ENCODE assay signal across 8 cellular contexts in genomic region chr7:25856056-25856780, GRCh38.
DNase-seq lines count a peak whose midpoint lies in the region; ATAC-seq and TF ChIP-seq lines count a peak whose summit lies in the region.

No MANE protein-coding gene starts in this region.

- TF ChIP-seq POLR2A in ovary (IDR thresholded peaks at IDR 0.05) = no peak

- no peak for TF ChIP-seq EP300 in ovary (IDR thresholded peaks at IDR 0.05)

- peak overlapping the region in 1 of 2 donors; percentile 32 for H3K27ac ChIP-seq in ovary

- no peak for ATAC-seq in HG03439 (IDR thresholded peaks at IDR 0.05; ENCODE audit: unreplicated experiment)

- intact Hi-C loops in ovary (cut with DNase I) = no loop called here

- H3K4me1 ChIP-seq in ovary (ENCODE audit: insufficient read depth) = peaks cover 7% of the 10 kb centered on the region

- H3K9me3 ChIP-seq in ovary = no peaks in the 10 kb centered on the region

- WGBS in ovary, 3 donors = 28 to 42% (median 34%) methylated on average over 18 of the region's 18 CpGs

- TF ChIP-seq CTCF in GM06990 (IDR thresholded peaks at IDR 0.05; ENCODE audit: insufficient read depth, low read length, poor library complexity, severe bottlenecking) (no peak), cardiac fibroblast (IDR thresholded peaks at IDR 0.05; ENCODE audit: low read depth, low read length) (no peak), ovary (IDR thresholded peaks at IDR 0.05) (no peak)

- no peaks in the 10 kb centered on the region for H3K36me3 ChIP-seq in GM06990 (ENCODE audit: control insufficient read depth, insufficient read depth, low read length)
- no peaks in the 10 kb centered on the region for H3K36me3 ChIP-seq in ovary

- H3K27me3 ChIP-seq in GM06990 (replicated peaks; ENCODE audit: control insufficient read depth, insufficient read depth, low read length) = peaks cover 2% of the 10 kb centered on the region
- peaks cover 8% of the 10 kb centered on the region for H3K27me3 ChIP-seq in ovary

- DNase-seq in GM06990 (ENCODE audit: extremely low read depth, insufficient read length) (no peak), NCI-H146 (lab: John Stamatoyannopoulos, UW) (peak; percentile 72), cardiac fibroblast (ENCODE audit: low read depth in 2 of 2) (peak in 1 of 2 donors; percentile 13), ovary (peak in 1 of 5 donors; percentile 21), GM19240 (ENCODE audit: insufficient read length, low spot score) (no peak), iPS-NIHi11 (ENCODE audit: low spot score) (no peak), anterior cingulate cortex (lab: John Stamatoyannopoulos, UW) (no peak)

- H3K4me3 ChIP-seq in GM06990 (replicated peaks; ENCODE audit: low read depth, low read length) = peak overlapping the region; percentile 61
- H3K4me3 ChIP-seq in cardiac fibroblast (replicated peaks in 1 of 2; ENCODE audit: low read depth in 2 of 2, low read length in 2 of 2) = peak overlapping the region; percentile 50 to 61
- peak overlapping the region; percentile 41 for H3K4me3 ChIP-seq in ovary
